In genomic region chr12:7302536-7303113, GRCh38 we compare ENCODE assay signal across 1 cellular context.
TF ChIP-seq lines count a peak whose summit lies in the region.

No MANE protein-coding gene starts in this region.

TF ChIP-seq in K562, 482 proteins besides CTCF, POLR2A, EP300 and RAD21 (continued from another document and continues in another):
- no peak for TF ChIP-seq ARID4B (CRISPR knock-in tag; IDR thresholded peaks at IDR 0.05)
- no peak for TF ChIP-seq PTRF (tag; IDR thresholded peaks at IDR 0.05)
- TF ChIP-seq ZNF77 (CRISPR knock-in tag; IDR thresholded peaks at IDR 0.05) = no peak
- no peak for TF ChIP-seq ZEB2 (IDR thresholded peaks at IDR 0.05)
- TF ChIP-seq GTF2E2 (tag; IDR thresholded peaks at IDR 0.05) = no peak
- TF ChIP-seq SMAD4 (CRISPR knock-in tag; conservative IDR thresholded peaks at IDR 0.05) = peak; percentile 75
- peak in 1 of 2 experiments; percentile 92; a peak in 2 of 4 replicates for TF ChIP-seq RCOR1 (IDR thresholded peaks at IDR 0.05; ENCODE audit: borderline replicate concordance in 1 of 2, low read depth in 2 of 2, low read length in 2 of 2)
- TF ChIP-seq SMARCB1 (IDR thresholded peaks at IDR 0.05; ENCODE audit: insufficient read length, low read depth) = no peak
- TF ChIP-seq ZNF253 (CRISPR knock-in tag; conservative IDR thresholded peaks at IDR 0.05) = no peak
- no peak for TF ChIP-seq EGR1 (conservative IDR thresholded peaks at IDR 0.05)
- no peak for TF ChIP-seq SMAD3 (CRISPR knock-in tag; conservative IDR thresholded peaks at IDR 0.05)
- 0 out of 2 replicates have a peak, but pooled peaks have one; percentile 17 for TF ChIP-seq POLR2H (tag; IDR thresholded peaks at IDR 0.05; ENCODE audit: low read depth)
- TF ChIP-seq, protein P1, sequence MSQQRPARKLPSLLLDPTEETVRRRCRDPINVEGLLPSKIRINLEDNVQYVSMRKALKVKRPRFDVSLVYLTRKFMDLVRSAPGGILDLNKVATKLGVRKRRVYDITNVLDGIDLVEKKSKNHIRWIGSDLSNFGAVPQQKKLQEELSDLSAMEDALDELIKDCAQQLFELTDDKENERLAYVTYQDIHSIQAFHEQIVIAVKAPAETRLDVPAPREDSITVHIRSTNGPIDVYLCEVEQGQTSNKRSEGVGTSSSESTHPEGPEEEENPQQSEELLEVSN (IDR thresholded peaks at IDR 0.05; ENCODE audit: borderline replicate concordance in 1 of 2, extremely low read depth in 1 of 2, insufficient read depth in 1 of 2, insufficient read length in 1 of 2, low read depth in 1 of 2, low read length in 1 of 2, poor library complexity in 1 of 2, severe bottlenecking in 1 of 2) = no peak
- no peak for TF ChIP-seq RBFOX2 (IDR thresholded peaks at IDR 0.05; ENCODE audit: low read depth, low read length)
- TF ChIP-seq HCFC1 (IDR thresholded peaks at IDR 0.05; ENCODE audit: low read depth, low read length) = peak; percentile 6; the same call in 1 of the 2 replicates
- TF ChIP-seq RNF219 (CRISPR knock-in tag; IDR thresholded peaks at IDR 0.05) = no peak
- TF ChIP-seq FOXJ2 (tag; IDR thresholded peaks at IDR 0.05) = no peak
- TF ChIP-seq ZNF445 (CRISPR knock-in tag; IDR thresholded peaks at IDR 0.05; ENCODE audit: low read depth) = no peak
- no peak; the same call in 1 of the 2 replicates for TF ChIP-seq SMARCE1 (IDR thresholded peaks at IDR 0.05)
- no peak for TF ChIP-seq SRSF3 (IDR thresholded peaks at IDR 0.05; ENCODE audit: insufficient read depth, low read length)
- no peak for TF ChIP-seq MLX (CRISPR knock-in tag; conservative IDR thresholded peaks at IDR 0.05)
- TF ChIP-seq FOXM1 (IDR thresholded peaks at IDR 0.05; ENCODE audit: low read depth) = no peak; the same call in 1 of the 2 replicates
- TF ChIP-seq FOXM1 (CRISPR knock-in tag; IDR thresholded peaks at IDR 0.05; ENCODE audit: low read depth) = no peak
- TF ChIP-seq ZNF197 (CRISPR knock-in tag; IDR thresholded peaks at IDR 0.05; ENCODE audit: low read depth) = peak; percentile 31; the same call in 1 of the 2 replicates
- no peak for TF ChIP-seq ELK3 (CRISPR knock-in tag; IDR thresholded peaks at IDR 0.05)
- no peak for TF ChIP-seq NCOA6 (IDR thresholded peaks at IDR 0.05)
- TF ChIP-seq CBX8 (IDR thresholded peaks at IDR 0.05; ENCODE audit: borderline replicate concordance, extremely low read depth, low read depth, low read length, poor library complexity, severe bottlenecking) = no peak
- TF ChIP-seq ZNF212 (CRISPR knock-in tag; IDR thresholded peaks at IDR 0.05) = no peak
- no peak for TF ChIP-seq BDP1 (IDR thresholded peaks at IDR 0.05; ENCODE audit: insufficient read depth, insufficient read length)
- no peak for TF ChIP-seq TSC22D4 (tag; IDR thresholded peaks at IDR 0.05)
- no peak for TF ChIP-seq PML (IDR thresholded peaks at IDR 0.05; ENCODE audit: low read length)
- TF ChIP-seq ZNF224 (CRISPR knock-in tag; IDR thresholded peaks at IDR 0.05) = no peak
- TF ChIP-seq THAP12 (CRISPR knock-in tag; IDR thresholded peaks at IDR 0.05) = no peak
- TF ChIP-seq LARP7 (IDR thresholded peaks at IDR 0.05) = no peak
- TF ChIP-seq ZNF766 (CRISPR knock-in tag; conservative IDR thresholded peaks at IDR 0.05) = peak; percentile 27; the same call in 1 of the 2 replicates
- TF ChIP-seq ZBTB12 (CRISPR knock-in tag; IDR thresholded peaks at IDR 0.05) = no peak
- peak; percentile 56; the same call in 1 of the 2 replicates for TF ChIP-seq CREM (IDR thresholded peaks at IDR 0.05; ENCODE audit: low read depth)
- no peak for TF ChIP-seq MTA1 (IDR thresholded peaks at IDR 0.05; ENCODE audit: borderline replicate concordance)
- TF ChIP-seq, protein P2, sequence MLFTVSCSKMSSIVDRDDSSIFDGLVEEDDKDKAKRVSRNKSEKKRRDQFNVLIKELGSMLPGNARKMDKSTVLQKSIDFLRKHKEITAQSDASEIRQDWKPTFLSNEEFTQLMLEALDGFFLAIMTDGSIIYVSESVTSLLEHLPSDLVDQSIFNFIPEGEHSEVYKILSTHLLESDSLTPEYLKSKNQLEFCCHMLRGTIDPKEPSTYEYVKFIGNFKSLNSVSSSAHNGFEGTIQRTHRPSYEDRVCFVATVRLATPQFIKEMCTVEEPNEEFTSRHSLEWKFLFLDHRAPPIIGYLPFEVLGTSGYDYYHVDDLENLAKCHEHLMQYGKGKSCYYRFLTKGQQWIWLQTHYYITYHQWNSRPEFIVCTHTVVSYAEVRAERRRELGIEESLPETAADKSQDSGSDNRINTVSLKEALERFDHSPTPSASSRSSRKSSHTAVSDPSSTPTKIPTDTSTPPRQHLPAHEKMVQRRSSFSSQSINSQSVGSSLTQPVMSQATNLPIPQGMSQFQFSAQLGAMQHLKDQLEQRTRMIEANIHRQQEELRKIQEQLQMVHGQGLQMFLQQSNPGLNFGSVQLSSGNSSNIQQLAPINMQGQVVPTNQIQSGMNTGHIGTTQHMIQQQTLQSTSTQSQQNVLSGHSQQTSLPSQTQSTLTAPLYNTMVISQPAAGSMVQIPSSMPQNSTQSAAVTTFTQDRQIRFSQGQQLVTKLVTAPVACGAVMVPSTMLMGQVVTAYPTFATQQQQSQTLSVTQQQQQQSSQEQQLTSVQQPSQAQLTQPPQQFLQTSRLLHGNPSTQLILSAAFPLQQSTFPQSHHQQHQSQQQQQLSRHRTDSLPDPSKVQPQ (CRISPR knock-in tag; IDR thresholded peaks at IDR 0.05; ENCODE audit: borderline replicate concordance) = no peak
- no peak for TF ChIP-seq PATZ1 (CRISPR knock-in tag; IDR thresholded peaks at IDR 0.05; ENCODE audit: borderline replicate concordance)
- no peak for TF ChIP-seq ADNP (tag; IDR thresholded peaks at IDR 0.05)
- no peak for TF ChIP-seq TBP (optimal IDR thresholded peaks at IDR 0.05; ENCODE audit: low read depth, low read length)
